9 cellular contexts compared by ENCODE assay signal in the genomic region with DNA sequence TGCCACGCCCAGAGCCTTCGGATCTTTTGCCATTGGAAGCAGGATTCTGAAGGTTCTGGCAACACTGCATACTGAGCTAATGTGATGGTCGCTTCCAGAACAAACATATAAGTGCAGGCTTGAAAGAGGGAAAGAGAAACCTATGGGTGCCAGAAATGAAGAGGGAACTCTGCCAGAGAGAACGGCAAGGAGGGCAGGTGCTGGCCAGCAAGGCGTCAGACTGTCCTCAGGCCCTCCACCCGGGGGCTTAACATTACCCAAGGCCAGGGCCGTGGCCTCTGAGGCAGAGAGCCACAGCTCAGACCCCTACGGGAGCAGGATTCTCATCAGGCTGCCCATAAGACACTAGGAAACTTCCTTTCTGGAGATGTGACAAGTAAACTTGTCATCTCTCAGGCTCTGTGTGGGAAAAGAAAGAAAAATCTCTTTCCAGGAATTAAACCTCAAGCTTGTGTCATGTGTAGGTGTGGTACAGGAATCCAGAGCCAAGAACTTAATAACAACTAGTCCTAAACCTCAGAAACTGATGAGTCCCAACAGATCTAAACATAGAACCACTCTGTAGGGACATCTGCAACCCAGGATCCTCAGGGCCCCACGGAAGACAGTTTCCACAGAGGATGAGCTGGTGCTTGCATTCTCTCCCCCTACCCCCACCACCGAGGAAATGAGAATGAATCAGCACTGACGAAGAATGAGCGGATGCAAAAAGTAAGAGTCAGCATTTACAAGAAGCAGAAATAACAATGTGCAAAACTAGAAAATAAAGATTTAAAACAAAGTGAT.
DNase-seq lines count a peak whose midpoint lies in the region; ATAC-seq and TF ChIP-seq lines count a peak whose summit lies in the region.
"Had no signal": no experiment of that assay in that cellular context is flagged by ENCODE, and none has a peak within 500 bp of the region (broad histone marks: within the 10 kb centered on the region; RNA-seq: fewer than 3 reads in every experiment).

No MANE protein-coding gene starts in this region.

- no peak overlapping the region for H3K14ac ChIP-seq in mesenchymal stem cell (ENCODE audit: low read length in 2 of 2)

- no peak overlapping the region for H3K27ac ChIP-seq in body of pancreas
- H3K27ac ChIP-seq in mesenchymal stem cell (ENCODE audit: low read length, poor library complexity, severe bottlenecking): peak overlapping the region; percentile 61

- no peaks in the 10 kb centered on the region for H3K36me3 ChIP-seq in MG63
- H3K36me3 ChIP-seq in body of pancreas (replicated peaks in 1 of 2; ENCODE audit: insufficient read depth in 1 of 2, low read depth in 2 of 2): no peaks in the 10 kb centered on the region
- H3K36me3 ChIP-seq in mesenchymal stem cell (ENCODE audit: control insufficient read depth in 1 of 2, insufficient read depth in 2 of 2, low read depth in 1 of 2, low read length in 2 of 2): peaks cover 39 to 65% of the 10 kb centered on the region in 2 experiments

- WGBS in body of pancreas, 2 donors: 59 to 74% methylated on average over 12 of the region's 12 CpGs
- 74% methylated on average over 9 of the region's 12 CpGs for WGBS in mesenchymal stem cell
- WGBS in lower leg skin, 2 donors: 28 to 29% methylated on average over 12 of the region's 12 CpGs

- H4K8ac ChIP-seq in mesenchymal stem cell (ENCODE audit: low read length): no peak overlapping the region

- peak overlapping the region; percentile 52 for H3K9ac ChIP-seq in mesenchymal stem cell (ENCODE audit: low read length)

- peak overlapping the region; percentile 20 to 78 for H3K4ac ChIP-seq in mesenchymal stem cell (ENCODE audit: low read depth in 1 of 2, low read length in 2 of 2)

- intact Hi-C loops in body of pancreas (cut with DNase I): no loop called here
- intact Hi-C loops in lower leg skin (cut with DNase I; ENCODE audit: low total_unique reads): no loop called here

- peak overlapping the region; percentile 71 for H2AK5ac ChIP-seq in mesenchymal stem cell (ENCODE audit: low read length, severe bottlenecking)

- H3K4me3 ChIP-seq in MG63: no peak overlapping the region
- H3K4me3 ChIP-seq in body of pancreas: no peak overlapping the region
- no peak overlapping the region for H3K4me3 ChIP-seq in mesenchymal stem cell (ENCODE audit: insufficient read depth in 1 of 2, low read depth in 1 of 2, low read length in 2 of 2)
- no peak overlapping the region for H3K4me3 ChIP-seq in lower leg skin (ENCODE audit: low read depth, poor library complexity, severe bottlenecking)

- no peak overlapping the region for H2BK5ac ChIP-seq in mesenchymal stem cell (ENCODE audit: low read depth, low read length, poor library complexity, severe bottlenecking)

- H3K9me3 ChIP-seq in MG63 (no peaks in the 10 kb centered on the region), body of pancreas (no peaks in the 10 kb centered on the region), mesenchymal stem cell (ENCODE audit: control insufficient read depth, low read length) (no peaks in the 10 kb centered on the region)

- peak; percentile 65 for DNase-seq in AG08396 (ENCODE audit: low spot score)
- DNase-seq in MG63: peak; percentile 62
- DNase-seq in body of pancreas: peak in 1 of 4 donors; percentile 32
- DNase-seq in mesenchymal stem cell: peak; percentile 82
- DNase-seq in lower leg skin (ENCODE audit: low spot score in 2 of 2): no peak
- no peak for DNase-seq in HEK293T (ENCODE audit: extremely low spot score)
- DNase-seq in NCI-H1417 treated with DMSO at 0.1 percent for 48 hours (lab: John Stamatoyannopoulos, UW): no peak
- DNase-seq: cortex of kidney had no signal

- H2BK15ac ChIP-seq in mesenchymal stem cell (ENCODE audit: low read depth, poor library complexity, severe bottlenecking): peak overlapping the region; percentile 15

- peak; percentile 47 for ATAC-seq in body of pancreas
- ATAC-seq in HG02610 (IDR thresholded peaks at IDR 0.05; ENCODE audit: unreplicated experiment): no peak

- H3K4me1 ChIP-seq in body of pancreas (no peaks in the 10 kb centered on the region), mesenchymal stem cell (ENCODE audit: control insufficient read depth, insufficient read depth, low read depth, low read length) (peaks cover 17% of the 10 kb centered on the region)

- H3K23ac ChIP-seq in mesenchymal stem cell (ENCODE audit: low read length in 2 of 2): no peak overlapping the region

- no peak for TF ChIP-seq CTCF in body of pancreas (IDR thresholded peaks at IDR 0.05)
- TF ChIP-seq CTCF in lower leg skin (IDR thresholded peaks at IDR 0.05): no peak

- no peak for TF ChIP-seq POLR2A in body of pancreas (IDR thresholded peaks at IDR 0.05)
- no peak for TF ChIP-seq POLR2A in lower leg skin (IDR thresholded peaks at IDR 0.05)

- CTCF ChIA-PET in HEK293T (lab: Yijun Ruan, JAX): interaction anchor here (0.7 kb wide), 1 partner anchor 254 kb away, joined by 3 read pairs; no protein-coding TSS in a partner anchor

- H2BK120ac ChIP-seq in mesenchymal stem cell (ENCODE audit: low read depth, low read length): peak overlapping the region; percentile 29

- H3K79me1 ChIP-seq in mesenchymal stem cell (replicated peaks; ENCODE audit: low read length, poor library complexity, severe bottlenecking): no peaks in the 10 kb centered on the region

- peak overlapping the region in 1 of 2 experiments; percentile 95 for H2BK12ac ChIP-seq in mesenchymal stem cell (ENCODE audit: low read length in 2 of 2)

- H3K4me2 ChIP-seq in mesenchymal stem cell (ENCODE audit: low read length, poor library complexity, severe bottlenecking): no peak overlapping the region

- POLR2A ChIA-PET in HEK293T (lab: Yijun Ruan, JAX): no interaction called here

- H4K91ac ChIP-seq in mesenchymal stem cell (ENCODE audit: low read length): peak overlapping the region; percentile 60

- no peaks in the 10 kb centered on the region for H3K27me3 ChIP-seq in MG63
- H3K27me3 ChIP-seq in body of pancreas: no peaks in the 10 kb centered on the region
- H3K27me3 ChIP-seq in mesenchymal stem cell (ENCODE audit: control insufficient read depth in 1 of 2, insufficient read depth in 1 of 2, low read length in 2 of 2): no peaks in the 10 kb centered on the region

- peak overlapping the region; percentile 16 to 35 for H3K18ac ChIP-seq in mesenchymal stem cell (ENCODE audit: low read depth in 1 of 2, low read length in 2 of 2)

- no peak overlapping the region for H2AFZ ChIP-seq in mesenchymal stem cell (ENCODE audit: low read depth, low read length)

TF ChIP-seq in HEK293T, 16 proteins besides CTCF, POLR2A, EP300 and RAD21:
- no peak for TF ChIP-seq LEF1 (IDR thresholded peaks at IDR 0.05; ENCODE audit: borderline replicate concordance)
- TF ChIP-seq FOXK2 (IDR thresholded peaks at IDR 0.05): no peak
- no peak for TF ChIP-seq FOXA1 (IDR thresholded peaks at IDR 0.05)
- TF ChIP-seq, protein P1, sequence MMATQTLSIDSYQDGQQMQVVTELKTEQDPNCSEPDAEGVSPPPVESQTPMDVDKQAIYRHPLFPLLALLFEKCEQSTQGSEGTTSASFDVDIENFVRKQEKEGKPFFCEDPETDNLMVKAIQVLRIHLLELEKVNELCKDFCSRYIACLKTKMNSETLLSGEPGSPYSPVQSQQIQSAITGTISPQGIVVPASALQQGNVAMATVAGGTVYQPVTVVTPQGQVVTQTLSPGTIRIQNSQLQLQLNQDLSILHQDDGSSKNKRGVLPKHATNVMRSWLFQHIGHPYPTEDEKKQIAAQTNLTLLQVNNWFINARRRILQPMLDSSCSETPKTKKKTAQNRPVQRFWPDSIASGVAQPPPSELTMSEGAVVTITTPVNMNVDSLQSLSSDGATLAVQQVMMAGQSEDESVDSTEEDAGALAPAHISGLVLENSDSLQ (IDR thresholded peaks at IDR 0.05): no peak
- no peak for TF ChIP-seq ELF4 (IDR thresholded peaks at IDR 0.05)
- no peak for TF ChIP-seq NFRKB (IDR thresholded peaks at IDR 0.05)
- TF ChIP-seq SUZ12 (IDR thresholded peaks at IDR 0.05): no peak
- TF ChIP-seq HDGF (IDR thresholded peaks at IDR 0.05; ENCODE audit: borderline replicate concordance): no peak
- TF ChIP-seq ZNF384 (IDR thresholded peaks at IDR 0.05): no peak
- TF ChIP-seq CTBP1 (IDR thresholded peaks at IDR 0.05; ENCODE audit: borderline replicate concordance): no peak
- TF ChIP-seq SP1 (IDR thresholded peaks at IDR 0.05): no peak
- no peak for TF ChIP-seq L3MBTL2 (conservative IDR thresholded peaks at IDR 0.05)
- TF ChIP-seq FOXM1 (IDR thresholded peaks at IDR 0.05; ENCODE audit: borderline replicate concordance): no peak
- no peak for TF ChIP-seq BHLHE40 (IDR thresholded peaks at IDR 0.05; ENCODE audit: borderline replicate concordance)
- no peak for TF ChIP-seq TARDBP (IDR thresholded peaks at IDR 0.05)

Comparison
In these comparisons a context has a peak if more than half of its experiments do, and no peak if none do; other contexts are left out.
1. DNase-seq: peak in AG08396 (single experiment), MG63 (single experiment) and mesenchymal stem cell (single experiment); none in lower leg skin (0 of 2), HEK293T (single experiment) and NCI-H1417 treated with DMSO at 0.1 percent for 48 hours (single experiment).